In genomic region chr16:85124636-85125346, GRCh38 we compare ENCODE assay signal across 1 cellular context.
TF ChIP-seq lines count a peak whose summit lies in the region.

No MANE protein-coding gene starts in this region.

TF ChIP-seq in GM23338, 12 proteins besides CTCF, POLR2A, EP300 and RAD21 (continued from another document):
- TF ChIP-seq ZNF462 (CRISPR knock-in tag; IDR thresholded peaks at IDR 0.05): no peak
